In genomic region chr1:159920202-159920601, GRCh38 we compare ENCODE assay signal across 21 cellular contexts. TPM values are rescaled to one million over a fixed set of nuclear protein-coding genes. Genes with fewer than 3 reads are reported as not detected.
DNase-seq lines count a peak whose midpoint lies in the region; ATAC-seq and TF ChIP-seq lines count a peak whose summit lies in the region.
"Had no signal": no experiment of that assay in that cellular context is flagged by ENCODE, and none has a peak within 500 bp of the region (broad histone marks: within the 10 kb centered on the region; RNA-seq: fewer than 3 reads in every experiment).

No MANE protein-coding gene starts in this region.

- H3K4me3 ChIP-seq in CD8-positive, alpha-beta T cell (ENCODE audit: low read depth, low read length) = no peak overlapping the region
- H3K4me3 ChIP-seq in ascending aorta (no peak overlapping the region), neutrophil (ENCODE audit: low read depth in 1 of 2, low read length in 1 of 2) (peak overlapping the region; percentile 88 to 100)
- H3K4me3 ChIP-seq: gastroesophageal sphincter, mucosa of descending colon, psoas muscle had no signal

- H3K27ac Mint-ChIP-seq in T-helper 2 cell treated with Interferon-gamma antibody and Interleukin-4, amounts not matched to agents 5 μg/mL and 100 μg/mL, for 36 hours = peak overlapping the region; percentile 22
- H3K27ac Mint-ChIP-seq in CD8-positive, alpha-beta T cell = peak overlapping the region; percentile 98
- H3K27ac Mint-ChIP-seq: endodermal cell had no signal

- CTCF ChIA-PET in CD8-positive, alpha-beta T cell (lab: Charles Lee) = interaction anchor here (8.1 kb wide), 1 partner anchor 29 kb away, joined by 54 read pairs; no protein-coding TSS in a partner anchor

- H3K27me3 ChIP-seq in CD8-positive, alpha-beta T cell (ENCODE audit: insufficient read depth, low read length) = no peaks in the 10 kb centered on the region
- no peaks in the 10 kb centered on the region for H3K27me3 ChIP-seq in ascending aorta
- no peaks in the 10 kb centered on the region for H3K27me3 ChIP-seq in neutrophil
- H3K27me3 ChIP-seq in foreskin keratinocyte = no peaks in the 10 kb centered on the region
- H3K27me3 ChIP-seq: gastroesophageal sphincter had no signal

- no peak for ATAC-seq in CD8-positive, alpha-beta T cell
- ATAC-seq in HG03095 (IDR thresholded peaks at IDR 0.05; ENCODE audit: unreplicated experiment) (no peak), foreskin keratinocyte (no peak)
- ATAC-seq: gastroesophageal sphincter, mucosa of descending colon, psoas muscle had no signal

- H3K4me1 ChIP-seq in CD8-positive, alpha-beta T cell (ENCODE audit: insufficient read depth, low read length) = peaks cover 32% of the 10 kb centered on the region
- peaks cover 6 to 31% of the 10 kb centered on the region in 2 donors for H3K4me1 ChIP-seq in ascending aorta
- H3K4me1 ChIP-seq in neutrophil (ENCODE audit: control insufficient read depth in 1 of 2, insufficient read depth in 1 of 2, low read depth in 1 of 2, low read length in 1 of 2) = peaks cover 46 to 55% of the 10 kb centered on the region in 2 experiments
- peaks cover 22% of the 10 kb centered on the region for H3K4me1 ChIP-seq in foreskin keratinocyte

- peak overlapping the region; percentile 98 for H3K4me3 Mint-ChIP-seq in T-helper 2 cell treated with Interferon-gamma antibody and Interleukin-4, amounts not matched to agents 5 μg/mL and 100 μg/mL, for 36 hours
- no peak overlapping the region for H3K4me3 Mint-ChIP-seq in CD8-positive, alpha-beta T cell
- H3K4me3 Mint-ChIP-seq: endodermal cell had no signal

- no peak for TF ChIP-seq CTCF in CD8-positive, alpha-beta T cell (IDR thresholded peaks at IDR 0.05)
- TF ChIP-seq CTCF in ascending aorta (IDR thresholded peaks at IDR 0.05) (no peak), neutrophil (IDR thresholded peaks at IDR 0.05) (no peak), foreskin keratinocyte (conservative IDR thresholded peaks at IDR 0.05) (no peak)

- intact Hi-C loops in CD8-positive, alpha-beta T cell (cut with DNase I, micrococcal nuclease) = loop anchor here (5.0 to 10.0 kb wide), 4 partner anchors 115 to 1475 kb away; partner anchors contain the start of genes DCAF8 (in 1 of the 2), IGSF8 (in 1 of the 2) and PIGM (in 1 of the 2)
- intact Hi-C loops in ascending aorta (cut with DNase I) = loop anchor here (5.0 to 10.0 kb wide), 6 partner anchors 177 to 1905 kb away; partner anchors contain the start of genes COPA, DCAF8, IGSF8 and NCSTN

- no peak overlapping the region for H3K27ac ChIP-seq in CD8-positive, alpha-beta T cell (ENCODE audit: low read depth, low read length)
- H3K27ac ChIP-seq in ascending aorta (peak overlapping the region; percentile 5 to 96), neutrophil (peak overlapping the region; percentile 97), foreskin keratinocyte (no peak overlapping the region)
- H3K27ac ChIP-seq: psoas muscle had no signal

- H3K9me3 Mint-ChIP-seq in T-helper 2 cell treated with Interferon-gamma antibody and Interleukin-4, amounts not matched to agents 5 μg/mL and 100 μg/mL, for 36 hours = no peaks in the 10 kb centered on the region
- no peaks in the 10 kb centered on the region for H3K9me3 Mint-ChIP-seq in CD8-positive, alpha-beta T cell
- H3K9me3 Mint-ChIP-seq: endodermal cell had no signal

- H3K9me3 ChIP-seq in CD8-positive, alpha-beta T cell (ENCODE audit: low read length) = no peaks in the 10 kb centered on the region
- H3K9me3 ChIP-seq in ascending aorta = no peaks in the 10 kb centered on the region
- H3K9me3 ChIP-seq in neutrophil = no peaks in the 10 kb centered on the region
- H3K9me3 ChIP-seq: Caco-2, gastroesophageal sphincter, mucosa of descending colon, psoas muscle had no signal

- H3K27me3 Mint-ChIP-seq in T-helper 2 cell treated with Interferon-gamma antibody and Interleukin-4, amounts not matched to agents 5 μg/mL and 100 μg/mL, for 36 hours (ENCODE audit: low read depth) = no peaks in the 10 kb centered on the region
- no peaks in the 10 kb centered on the region for H3K27me3 Mint-ChIP-seq in CD8-positive, alpha-beta T cell (ENCODE audit: low read depth)

- H3K36me3 Mint-ChIP-seq in T-helper 2 cell treated with Interferon-gamma antibody and Interleukin-4, amounts not matched to agents 5 μg/mL and 100 μg/mL, for 36 hours (ENCODE audit: low read depth) = peaks cover 72% of the 10 kb centered on the region
- H3K36me3 Mint-ChIP-seq in CD8-positive, alpha-beta T cell = peaks cover 74% of the 10 kb centered on the region

- POLR2A ChIA-PET in CD8-positive, alpha-beta T cell (lab: Charles Lee) = no interaction called here

- no peak for DNase-seq in T-helper 2 cell treated with Interferon-gamma antibody and Interleukin-4, amounts not matched to agents 5 μg/mL and 100 μg/mL, for 36 hours (ENCODE audit: low spot score)
- DNase-seq in T-helper 2 cell (no peak), ascending aorta (ENCODE audit: low spot score in 2 of 2) (no peak), epidermal melanocyte (ENCODE audit: insufficient read length, low spot score) (no peak), foreskin keratinocyte (no peak)
- DNase-seq in CD8-positive, alpha-beta T cell = no peak
- DNase-seq: 8988T; activated CD4-positive, CD25-positive, alpha-beta regulatory T cell treated with anti-CD3 and anti-CD28 coated beads, Interleukin-2, amount 50 U/mL, for 72 hours; Caco-2; endodermal cell; GDM1; MM.1S; psoas muscle; trophoblast cell had no signal

- H3K4me1 Mint-ChIP-seq in T-helper 2 cell treated with Interferon-gamma antibody and Interleukin-4, amounts not matched to agents 5 μg/mL and 100 μg/mL, for 36 hours (ENCODE audit: low read depth) = peaks cover 48% of the 10 kb centered on the region
- H3K4me1 Mint-ChIP-seq in CD8-positive, alpha-beta T cell (ENCODE audit: low read depth) = peaks cover 57% of the 10 kb centered on the region

- H3K36me3 ChIP-seq in CD8-positive, alpha-beta T cell (ENCODE audit: insufficient read depth, low read length) = peaks cover 32% of the 10 kb centered on the region
- H3K36me3 ChIP-seq in ascending aorta (peaks cover 30 to 46% of the 10 kb centered on the region in 2 donors), neutrophil (peaks cover 62% of the 10 kb centered on the region)

RNA-seq across cellular contexts. Expression of gene TAGLN2, which starts 5.1 kb away (rescaled TPM):
- 100 to 1,000 TPM; 235 to 238 TPM for total RNA-seq in CD8-positive, alpha-beta T cell
- total RNA-seq in ascending aorta = 363 TPM
- 462 and 520 TPM in 2 replicates for total RNA-seq in foreskin keratinocyte
- polyA plus RNA-seq in foreskin keratinocyte = 928 and 982 TPM in 2 replicates

RNA-seq across cellular contexts. Expression of gene CFAP45, which starts 20.2 kb away (rescaled TPM):
- 1 to 10 TPM; 4.9 to 7.1 TPM for total RNA-seq in CD8-positive, alpha-beta T cell
- total RNA-seq in ascending aorta = not detected
- 1.0 and 1.3 TPM in 2 replicates for total RNA-seq in foreskin keratinocyte
- polyA plus RNA-seq in foreskin keratinocyte = 1.1 and 1.3 TPM in 2 replicates

RNA-seq across cellular contexts. Expression of gene IGSF9, which starts 25.2 kb away (rescaled TPM):
- total RNA-seq in CD8-positive, alpha-beta T cell = not detected
- total RNA-seq in ascending aorta = 0.11 TPM
- total RNA-seq in foreskin keratinocyte = 9.7 and 11.9 TPM in 2 replicates
- polyA plus RNA-seq in foreskin keratinocyte = 9.3 and 11.8 TPM in 2 replicates
- total RNA-seq: psoas muscle; RPMI7951; T-helper 1 cell treated with Interleukin-12 subunit alpha and Interleukin-12 subunit beta and Interleukin-4 antibody, amounts not matched to agents 30 ng/mL and 1 ng/mL, for 36 hours had no signal

RNA-seq across cellular contexts. Expression of gene SLAMF9, which starts 33.8 kb away (rescaled TPM):
- not detected for total RNA-seq in CD8-positive, alpha-beta T cell
- total RNA-seq in ascending aorta (not detected), foreskin keratinocyte (0.44 and 0.63 TPM in 2 replicates)
- polyA plus RNA-seq in foreskin keratinocyte = 0.40 and 0.72 TPM in 2 replicates
- total RNA-seq: endodermal cell; gastroesophageal sphincter; mucosa of descending colon; psoas muscle; T-helper 1 cell treated with Interleukin-12 subunit alpha and Interleukin-12 subunit beta and Interleukin-4 antibody, amounts not matched to agents 30 ng/mL and 1 ng/mL, for 36 hours had no signal
- polyA plus RNA-seq: psoas muscle had no signal

RNA-seq across cellular contexts. Expression of gene VSIG8, which starts 57.7 kb away (rescaled TPM):
- not detected for total RNA-seq in CD8-positive, alpha-beta T cell
- not detected for total RNA-seq in ascending aorta
- total RNA-seq in foreskin keratinocyte = 0.07 and 0.14 TPM in 2 replicates
- 0.11 and 0.18 TPM in 2 replicates for polyA plus RNA-seq in foreskin keratinocyte
- total RNA-seq: bronchial epithelial cell; Caco-2; endodermal cell; gastroesophageal sphincter; mucosa of descending colon; psoas muscle; RPMI7951; T-helper 1 cell treated with Interleukin-12 subunit alpha and Interleukin-12 subunit beta and Interleukin-4 antibody, amounts not matched to agents 30 ng/mL and 1 ng/mL, for 36 hours had no signal
- polyA plus RNA-seq: psoas muscle had no signal

Comparison
In these comparisons a context has a peak if more than half of its experiments do, and no peak if none do; other contexts are left out.
1. H3K27ac ChIP-seq: peak in ascending aorta (2 of 2) and neutrophil (single experiment); none in CD8-positive, alpha-beta T cell (single experiment) and foreskin keratinocyte (single experiment).
2. H3K4me3 ChIP-seq: peak in neutrophil (2 of 2); none in CD8-positive, alpha-beta T cell (single experiment) and ascending aorta (0 of 2).